In the genomic region with DNA sequence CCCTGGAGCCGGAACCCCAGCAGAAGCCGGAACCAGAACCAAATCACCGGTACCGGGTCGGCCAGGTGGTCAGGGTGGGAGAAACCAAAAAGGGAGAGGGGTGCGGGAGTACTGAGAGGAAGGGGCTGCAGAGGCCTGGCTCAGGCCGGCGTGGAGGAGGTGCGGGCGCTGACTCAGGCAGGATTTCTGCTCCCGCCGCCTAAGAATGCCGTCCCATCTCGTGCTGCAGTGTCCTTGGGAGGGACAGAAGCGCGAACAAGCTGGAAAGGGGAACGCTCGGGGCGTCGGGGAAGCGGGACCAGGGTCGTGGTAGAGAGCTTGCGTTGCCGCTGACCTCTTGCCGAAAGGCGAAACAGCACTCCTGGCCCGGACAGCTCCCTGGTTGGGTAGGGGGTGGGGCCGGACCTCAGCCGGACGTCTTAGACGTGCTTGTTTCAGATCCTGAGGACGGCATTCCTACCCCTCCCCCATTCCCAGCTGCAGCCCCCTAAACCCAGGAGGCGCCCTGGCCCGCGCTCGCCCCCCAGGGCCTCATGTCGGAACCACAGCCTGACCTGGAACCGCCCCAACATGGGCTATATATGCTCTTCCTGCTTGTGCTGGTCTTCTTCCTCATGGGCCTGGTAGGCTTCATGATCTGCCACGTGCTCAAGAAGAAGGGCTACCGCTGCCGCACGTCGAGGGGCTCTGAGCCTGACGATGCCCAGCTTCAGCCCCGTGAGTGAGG, we compare ENCODE assay signal across 8 cellular contexts. TPM values are rescaled to one million over a fixed set of nuclear protein-coding genes. Genes with fewer than 3 reads are reported as not detected.
A peak's percentile ranks its signal among the peaks of the same experiment; 100 is the strongest.
DNase-seq lines count a peak whose midpoint lies in the region; ATAC-seq and TF ChIP-seq lines count a peak whose summit lies in the region.

No MANE protein-coding gene starts in this region.

- H3K9me3 ChIP-seq in breast epithelium: no peaks in the 10 kb centered on the region

- H3K79me2 ChIP-seq in KMS-11 (ENCODE audit: insufficient read depth, low read depth): peaks cover 14% of the 10 kb centered on the region

- peak; percentile 34 for DNase-seq in AG10803 (ENCODE audit: low read depth)
- DNase-seq in UCSD-AML1 (lab: John Stamatoyannopoulos, UW; ENCODE audit: unreplicated experiment): peak; percentile 82
- peak; percentile 36 to 64 for DNase-seq in breast epithelium (ENCODE audit: low spot score in 2 of 2)
- peak; percentile 92 for DNase-seq in islet precursor cell
- DNase-seq in stimulated activated CD4-positive, alpha-beta T cell treated with anti-CD3 and anti-CD28 coated beads, Interleukin-1b, Interleukin-23, amount 100 ng/mL, for 48 hours: peak; percentile 59
- DNase-seq in putamen (ENCODE audit: low spot score): no peak

- H4K20me1 ChIP-seq in KMS-11 (ENCODE audit: insufficient read depth): no peaks in the 10 kb centered on the region

- intact Hi-C loops in breast epithelium (cut with DNase I; ENCODE audit: low total_unique reads): no loop called here

- no peak for TF ChIP-seq POLR2A in breast epithelium (IDR thresholded peaks at IDR 0.05)

- peak overlapping the region; percentile 98 for H2AFZ ChIP-seq in KMS-11 (ENCODE audit: low read depth)

- peak overlapping the region; percentile 77 for H3K4me2 ChIP-seq in KMS-11

- no peak overlapping the region for H3K27ac ChIP-seq in KMS-11
- H3K27ac ChIP-seq in breast epithelium: peak overlapping the region in 1 of 2 donors; percentile 91

- ATAC-seq in GM19351 (IDR thresholded peaks at IDR 0.05; ENCODE audit: unreplicated experiment): peak; percentile 34

- H3K27me3 ChIP-seq in KMS-11 (ENCODE audit: insufficient read depth, low read depth): no peaks in the 10 kb centered on the region
- no peaks in the 10 kb centered on the region for H3K27me3 ChIP-seq in breast epithelium

- no peak overlapping the region for H3K9ac ChIP-seq in KMS-11

- H3K36me3 ChIP-seq in KMS-11 (ENCODE audit: insufficient read depth) (no peaks in the 10 kb centered on the region), breast epithelium (no peaks in the 10 kb centered on the region)

- H3K4me3 ChIP-seq in AG10803 (ENCODE audit: low read length) (peak overlapping the region; percentile 99), KMS-11 (IDR thresholded peaks at IDR 0.05; ENCODE audit: insufficient read depth, low read depth, low read length) (no peak overlapping the region), breast epithelium (peak overlapping the region; percentile 57 to 98 (median 85))

- TF ChIP-seq CTCF in AG10803 (conservative IDR thresholded peaks at IDR 0.05; ENCODE audit: low read length) (peak; percentile 25), KMS-11 (conservative IDR thresholded peaks at IDR 0.05; ENCODE audit: low read depth, low read length) (no peak), breast epithelium (IDR thresholded peaks at IDR 0.05) (no peak)

- H3K4me1 ChIP-seq in KMS-11 (ENCODE audit: low read depth, poor library complexity, severe bottlenecking): peaks cover 31% of the 10 kb centered on the region
- H3K4me1 ChIP-seq in breast epithelium: peaks cover 9 to 19% of the 10 kb centered on the region in 2 donors

RNA-seq across cellular contexts. Expression of a gene that starts 1.1 kb away (rescaled TPM):
- total RNA-seq in breast epithelium: 1 to 10 TPM; 1.3 to 4.3 (median 4.0) TPM

RNA-seq across cellular contexts. Expression of a gene that starts 1.2 kb away (rescaled TPM):
- total RNA-seq in breast epithelium: 10 to 100 TPM; 50.2 to 52.5 (median 52.1) TPM

RNA-seq across cellular contexts. Expression of a gene that starts 13.4 kb away (rescaled TPM):
- total RNA-seq in breast epithelium: 10 to 100 TPM; 18.1 to 32.1 (median 24.3) TPM

RNA-seq across cellular contexts. Expression of a gene that starts 19.1 kb away (rescaled TPM):
- total RNA-seq in breast epithelium: 10 to 100 TPM; 58.8 to 64.8 (median 63.6) TPM

RNA-seq across cellular contexts. Expression of a gene that starts 44.2 kb away (rescaled TPM):
- total RNA-seq in breast epithelium: 10 to 100 TPM in 1 of 3 donors, 1 to 10 TPM in 2; 2.6 to 12.1 (median 5.9) TPM
